Comparison of ENCODE assay signal across 8 cellular contexts in genomic region chr1:236103646-236104218, GRCh38.
DNase-seq lines count a peak whose midpoint lies in the region; ATAC-seq lines count a peak whose summit lies in the region.

No MANE protein-coding gene starts in this region.

- DNase-seq in AML-193 (lab: John Stamatoyannopoulos, UW) (peak; percentile 19 to 37), GM19240 (ENCODE audit: insufficient read length, low spot score) (peak; percentile 58), NCI-H1694 treated with DMSO at 0.1 percent for 48 hours (lab: John Stamatoyannopoulos, UW) (peak; percentile 64), UCSD-AML1 (lab: John Stamatoyannopoulos, UW; ENCODE audit: unreplicated experiment) (peak; percentile 27), T47D (ENCODE audit: low read depth in 1 of 2, low spot score in 1 of 2) (peak; percentile 77 to 81), iris pigment epithelial cell (ENCODE audit: low read depth) (peak; percentile 53)
- DNase-seq in stimulated activated CD4-positive, alpha-beta T cell treated with anti-CD3 and anti-CD28 coated beads, Interleukin-2, amount 100 ng/mL, for 24 hours: peak; percentile 54 to 70

- no peak for ATAC-seq in HG03108 (IDR thresholded peaks at IDR 0.05; ENCODE audit: unreplicated experiment)

- in situ Hi-C loops in T47D (cut with HindIII; ENCODE audit: low pct_unique_long_range_greater_than_20kb, low sequenced_read_pairs): no loop called here

Comparison
In these comparisons a context has a peak if more than half of its experiments do, and no peak if none do; other contexts are left out.
1. DNase-seq: peak in every context shown above with its lines; median percentile 79 in T47D; 64 in NCI-H1694 treated with DMSO at 0.1 percent for 48 hours; 62 in stimulated activated CD4-positive, alpha-beta T cell treated with anti-CD3 and anti-CD28 coated beads, Interleukin-2, amount 100 ng/mL, for 24 hours; 58 in GM19240; 53 in iris pigment epithelial cell; 28 in AML-193; 27 in UCSD-AML1.